ENCODE assay signal across 8 cellular contexts in genomic region chrX:103918584-103919335, GRCh38. TPM values are rescaled to one million over a fixed set of nuclear protein-coding genes. Genes with fewer than 3 reads are reported as not detected.
A peak's percentile ranks its signal among the peaks of the same experiment; 100 is the strongest.
DNase-seq lines count a peak whose midpoint lies in the region; ATAC-seq and TF ChIP-seq lines count a peak whose summit lies in the region.

No MANE protein-coding gene starts in this region.

- peak overlapping the region; percentile 48 to 70 for H3K9ac ChIP-seq in duodenal mucosa (ENCODE audit: low read depth in 1 of 2, low read length in 2 of 2)

- TF ChIP-seq CTCF in BE2C (IDR thresholded peaks at IDR 0.05; ENCODE audit: low read depth, low read length) (no peak), lung (IDR thresholded peaks at IDR 0.05; ENCODE audit: control extremely low read depth, extremely low read depth) (no peak)

- H3K9me3 ChIP-seq in BE2C (no peaks in the 10 kb centered on the region), duodenal mucosa (ENCODE audit: control insufficient read depth in 1 of 2, low read length in 2 of 2) (no peaks in the 10 kb centered on the region), lung (ENCODE audit: control insufficient read depth in 2 of 2, insufficient read depth in 1 of 2, low read length in 1 of 2) (peaks cover 0 to 2% of the 10 kb centered on the region in 2 donors)

- no peaks in the 10 kb centered on the region for H3K36me3 ChIP-seq in BE2C
- H3K36me3 ChIP-seq in duodenal mucosa (ENCODE audit: control insufficient read depth in 1 of 2, insufficient read depth in 2 of 2, low read length in 2 of 2) = no peaks in the 10 kb centered on the region
- H3K36me3 ChIP-seq in lung (ENCODE audit: control insufficient read depth in 2 of 2, insufficient read depth in 2 of 2, low read length in 2 of 2) = no peaks in the 10 kb centered on the region

- DNase-seq in BE2C (peak; percentile 54), NCI-H2227 treated with DMSO at 0.1 percent for 48 hours (lab: John Stamatoyannopoulos, UW) (peak; percentile 86), lung (ENCODE audit: low spot score) (peak; percentile 45)
- peak; percentile 65 for DNase-seq in activated CD4-positive, alpha-beta T cell treated with anti-CD3 and anti-CD28 coated beads, Interleukin-2, amount 10 ng/mL, durations not matched to agents 7 days and 5 days
- peak; percentile 22 to 32 (median 31) for DNase-seq in stimulated activated CD4-positive, alpha-beta T cell treated with anti-CD3 and anti-CD28 coated beads, TNF-alpha, amount 100 ng/mL, for 4 hours (ENCODE audit: low read depth in 3 of 3)

- in situ Hi-C loops in GM18951 (cut with MboI; ENCODE audit: low sequenced_read_pairs, unreplicated experiment) = no loop called here

- no peaks in the 10 kb centered on the region for H3K9me3 Mint-ChIP-seq in activated CD4-positive, alpha-beta T cell treated with anti-CD3 and anti-CD28 coated beads, Interleukin-2, amount 10 ng/mL, durations not matched to agents 7 days and 5 days

- H3K4me1 ChIP-seq in BE2C (no peaks in the 10 kb centered on the region), duodenal mucosa (ENCODE audit: control insufficient read depth in 1 of 2, insufficient read depth in 2 of 2, low read length in 2 of 2) (peaks cover 0 to 5% of the 10 kb centered on the region in 2 donors), lung (ENCODE audit: control insufficient read depth in 2 of 2, insufficient read depth in 2 of 2, low read length in 2 of 2) (no peaks in the 10 kb centered on the region)

- CTCF ChIA-PET in activated CD4-positive, alpha-beta T cell treated with anti-CD3 and anti-CD28 coated beads, Interleukin-2, amount 10 ng/mL, durations not matched to agents 7 days and 5 days (lab: Charles Lee) = interaction anchor here (0.7 to 1.6 kb wide), 6 partner anchors 10 to 238 kb away, joined by 3 to 7 read pairs (median 4); partner anchors contain the start of gene SLC25A53

- no peaks in the 10 kb centered on the region for H3K27me3 Mint-ChIP-seq in activated CD4-positive, alpha-beta T cell treated with anti-CD3 and anti-CD28 coated beads, Interleukin-2, amount 10 ng/mL, durations not matched to agents 7 days and 5 days

- H3K27me3 ChIP-seq in BE2C (no peaks in the 10 kb centered on the region), duodenal mucosa (ENCODE audit: control insufficient read depth in 1 of 2, insufficient read depth in 2 of 2, low read length in 2 of 2) (no peaks in the 10 kb centered on the region), lung (ENCODE audit: control insufficient read depth, insufficient read depth) (peaks cover 3% of the 10 kb centered on the region)

- 0 to 26% methylated on average over 36 to 65 of the region's 65 CpGs for WGBS in lung, 2 donors

- POLR2A ChIA-PET in activated CD4-positive, alpha-beta T cell treated with anti-CD3 and anti-CD28 coated beads, Interleukin-2, amount 10 ng/mL, durations not matched to agents 7 days and 5 days (lab: Charles Lee) = no interaction called here

- peak overlapping the region; percentile 91 for H3K4me3 Mint-ChIP-seq in activated CD4-positive, alpha-beta T cell treated with anti-CD3 and anti-CD28 coated beads, Interleukin-2, amount 10 ng/mL, durations not matched to agents 7 days and 5 days

- peak; percentile 61 for TF ChIP-seq POLR2A in GM18951 (IDR thresholded peaks at IDR 0.05; ENCODE audit: extremely low read depth, insufficient read depth, insufficient read length)

- H3K4me1 Mint-ChIP-seq in activated CD4-positive, alpha-beta T cell treated with anti-CD3 and anti-CD28 coated beads, Interleukin-2, amount 10 ng/mL, durations not matched to agents 7 days and 5 days = peaks cover 33% of the 10 kb centered on the region

- ATAC-seq in HG03108 (IDR thresholded peaks at IDR 0.05; ENCODE audit: unreplicated experiment) = peak; percentile 65
- ATAC-seq in lung (ENCODE audit: insufficient read depth, low FRiP score) = peak; percentile 79

- H3K27ac ChIP-seq in duodenal mucosa (ENCODE audit: low read depth, low read length) (no peak overlapping the region), lung (ENCODE audit: low read depth in 1 of 2, low read length in 1 of 2) (peak overlapping the region; percentile 37 to 57)

- peaks cover 14% of the 10 kb centered on the region for H3K36me3 Mint-ChIP-seq in activated CD4-positive, alpha-beta T cell treated with anti-CD3 and anti-CD28 coated beads, Interleukin-2, amount 10 ng/mL, durations not matched to agents 7 days and 5 days (ENCODE audit: low read depth)

- peak overlapping the region; percentile 58 for H3K4me3 ChIP-seq in BE2C (ENCODE audit: low read depth, low read length)
- H3K4me3 ChIP-seq in duodenal mucosa (ENCODE audit: low read depth in 1 of 2, low read length in 2 of 2) = peak overlapping the region; percentile 70 to 75
- H3K4me3 ChIP-seq in lung = peak overlapping the region; percentile 52

- H3K27ac Mint-ChIP-seq in activated CD4-positive, alpha-beta T cell treated with anti-CD3 and anti-CD28 coated beads, Interleukin-2, amount 10 ng/mL, durations not matched to agents 7 days and 5 days = peak overlapping the region; percentile 96

RNA-seq across cellular contexts. Expression of gene TMSB15B, which starts 43.7 kb away (rescaled TPM):
- 3.4 TPM for polyA plus RNA-seq in BE2C (2012; ENCODE audit: insufficient read depth, insufficient read length, low read depth)
- total RNA-seq in activated CD4-positive, alpha-beta T cell treated with anti-CD3 and anti-CD28 coated beads, Interleukin-2, amount 10 ng/mL, durations not matched to agents 7 days and 5 days = 1 to 10 TPM; 6.3 to 8.7 TPM
- total RNA-seq in lung = 1 to 10 TPM; 1.7 to 6.2 TPM
- 1 to 10 TPM; 1.2 to 3.3 TPM for polyA plus RNA-seq in lung

Comparison
In these comparisons a context has a peak if more than half of its experiments do, and no peak if none do; other contexts are left out.
1. DNase-seq: peak in every context shown above with its lines; median percentile 86 in NCI-H2227 treated with DMSO at 0.1 percent for 48 hours; 65 in activated CD4-positive, alpha-beta T cell treated with anti-CD3 and anti-CD28 coated beads, Interleukin-2, amount 10 ng/mL, durations not matched to agents 7 days and 5 days; 54 in BE2C; 45 in lung; 31 in stimulated activated CD4-positive, alpha-beta T cell treated with anti-CD3 and anti-CD28 coated beads, TNF-alpha, amount 100 ng/mL, for 4 hours.